In genomic region chr16:52964290-52964689, GRCh38 we compare ENCODE assay signal across 31 cellular contexts.
DNase-seq lines count a peak whose midpoint lies in the region; ATAC-seq, FAIRE-seq and TF ChIP-seq lines count a peak whose summit lies in the region.
"Had no signal": no experiment of that assay in that cellular context is flagged by ENCODE, and none has a peak within 500 bp of the region (broad histone marks: within the 10 kb centered on the region; RNA-seq: fewer than 3 reads in every experiment).

No MANE protein-coding gene starts in this region.

- no peak overlapping the region for H3K14ac ChIP-seq in H9 (ENCODE audit: insufficient read depth, low read length)

- POLR2A ChIA-PET in PC-3 (lab: Charles Lee; ENCODE audit: unreplicated experiment), result no interaction called here

- no peak overlapping the region for H3T11ph ChIP-seq in H9 (ENCODE audit: low read length)

- H3K36me3 ChIP-seq in PC-3 (ENCODE audit: low read depth, low read length) (no peaks in the 10 kb centered on the region), endodermal cell (ENCODE audit: control insufficient read depth, insufficient read depth, low read length) (no peaks in the 10 kb centered on the region), neural progenitor cell (no peaks in the 10 kb centered on the region)
- H3K36me3 ChIP-seq: BE2C, lower lobe of right lung, right lobe of liver, SJCRH30, tibial artery had no signal

- no peak overlapping the region for H4K91ac ChIP-seq in H9 (ENCODE audit: insufficient read length, low read depth, low read length)

- H2BK15ac ChIP-seq in H9 (ENCODE audit: low read depth, low read length), result no peak overlapping the region

- no peaks in the 10 kb centered on the region for H3K79me2 ChIP-seq in PC-3 (ENCODE audit: low read length)
- H3K79me2 ChIP-seq in neural progenitor cell (ENCODE audit: low read depth), result no peaks in the 10 kb centered on the region
- H3K79me2 ChIP-seq in H9 (ENCODE audit: insufficient read depth, low read length), result no peaks in the 10 kb centered on the region

- no peaks in the 10 kb centered on the region for H3K27me3 Mint-ChIP-seq in endodermal cell (ENCODE audit: insufficient read depth)
- no peaks in the 10 kb centered on the region for H3K27me3 Mint-ChIP-seq in neural progenitor cell (ENCODE audit: insufficient read depth, low read depth)
- H3K27me3 Mint-ChIP-seq in H9 (ENCODE audit: low read depth), result no peaks in the 10 kb centered on the region
- H3K27me3 Mint-ChIP-seq: activated B cell treated with CpG ODN at 0.5 μM for 24 hours; dendritic cell treated with granulocyte-macrophage colony-stimulating factor and Interleukin-4, amounts not matched to agents 40 ng/mL and 50 ng/mL, for 4 days had no signal

- no peak overlapping the region for H2AK5ac ChIP-seq in H9 (ENCODE audit: insufficient read length, low read length)

- no peak overlapping the region for H2BK5ac ChIP-seq in H9 (ENCODE audit: insufficient read length, low read length)

- TF ChIP-seq CTCF in PC-3 (conservative IDR thresholded peaks at IDR 0.05; ENCODE audit: low read depth, low read length) (no peak), endodermal cell (conservative IDR thresholded peaks at IDR 0.05) (no peak), neural progenitor cell (IDR thresholded peaks at IDR 0.05) (no peak), H9 (conservative IDR thresholded peaks at IDR 0.05) (no peak)

- H3K9ac ChIP-seq in PC-3 (ENCODE audit: low read length), result no peak overlapping the region
- no peak overlapping the region for H3K9ac ChIP-seq in endodermal cell (ENCODE audit: extremely low read depth, low read length, poor library complexity, severe bottlenecking)
- no peak overlapping the region for H3K9ac ChIP-seq in neural progenitor cell
- H3K9ac ChIP-seq in H9 (ENCODE audit: extremely low read depth, insufficient read length, low read length), result no peak overlapping the region

- no peak overlapping the region for H4K5ac ChIP-seq in H9 (ENCODE audit: insufficient read length, low read depth, low read length)

- FAIRE-seq in RCC 7860 (lab: Jason Lieb, UNC), result no peak
- FAIRE-seq: A549, frontal cortex, GM12892, K562 had no signal

- H4K20me1 ChIP-seq in PC-3 (ENCODE audit: low read length), result no peaks in the 10 kb centered on the region
- H4K20me1 ChIP-seq in neural progenitor cell (ENCODE audit: low read depth), result peaks cover 6% of the 10 kb centered on the region
- no peaks in the 10 kb centered on the region for H4K20me1 ChIP-seq in H9 (ENCODE audit: control insufficient read depth, insufficient read depth, insufficient read length)

- H3K4me1 Mint-ChIP-seq in endodermal cell (peaks cover 22% of the 10 kb centered on the region), neural progenitor cell (peaks cover 50% of the 10 kb centered on the region), H9 (peaks cover 25 to 32% of the 10 kb centered on the region in 2 experiments)
- H3K4me1 Mint-ChIP-seq: activated B cell treated with CpG ODN at 0.5 μM for 24 hours; activated naive CD8-positive, alpha-beta T cell treated with anti-CD3 and anti-CD28 coated beads for 36 hours; nephron progenitor cell had no signal

- no peaks in the 10 kb centered on the region for H3K36me3 Mint-ChIP-seq in endodermal cell (ENCODE audit: low read depth)
- no peaks in the 10 kb centered on the region for H3K36me3 Mint-ChIP-seq in neural progenitor cell
- H3K36me3 Mint-ChIP-seq in H9 (ENCODE audit: insufficient read depth in 1 of 3, low read depth in 3 of 3), result no peaks in the 10 kb centered on the region
- H3K36me3 Mint-ChIP-seq: activated naive CD8-positive, alpha-beta T cell treated with anti-CD3 and anti-CD28 coated beads for 36 hours; CD8-positive, alpha-beta T cell had no signal

- no peak overlapping the region for H2BK12ac ChIP-seq in H9 (ENCODE audit: insufficient read length, low read depth, low read length)

- ATAC-seq in PC-3 (no peak), HG02981 (IDR thresholded peaks at IDR 0.05; ENCODE audit: unreplicated experiment) (no peak)
- ATAC-seq: CD8-positive, alpha-beta T cell; K562; lower lobe of right lung; mucosa of descending colon; right lobe of liver had no signal

- DNase-seq in AG20443 (ENCODE audit: low spot score) (peak; percentile 45), PC-3 (peak; percentile 1), endodermal cell (no peak), neural progenitor cell (ENCODE audit: low spot score) (peak; percentile 89), NCI-H524 (lab: John Stamatoyannopoulos, UW) (no peak), RCC 7860 (ENCODE audit: low spot score) (no peak), H9 (no peak)
- DNase-seq: activated B cell treated with CpG ODN at 0.5 μM for 24 hours; activated CD4-positive, alpha-beta T cell treated with anti-CD3 and anti-CD28 coated beads, Interleukin-2, amount 50 U/mL, for 1 hour; activated gamma-delta T cell; activated naive CD8-positive, alpha-beta T cell treated with anti-CD3 and anti-CD28 coated beads for 36 hours; activated T-cell treated with anti-CD3 and anti-CD28 coated beads, Interleukin-2, amount 50 U/mL, for 1 hour; BE2C; CD8-positive, alpha-beta T cell; central memory CD4-positive, alpha-beta T cell; lower lobe of right lung; mucosa of descending colon; NCI-H1092 treated with DMSO at 0.1 percent for 48 hours; NCI-H1694 treated with DMSO at 0.1 percent for 48 hours; NCI-H446; NCI-H82; nephron progenitor cell; right lobe of liver; SJCRH30; tibial artery had no signal

- CTCF ChIA-PET in PC-3 (lab: Charles Lee), result no interaction called here

- H3K56ac ChIP-seq in H9 (ENCODE audit: insufficient read length, low read depth, low read length), result no peak overlapping the region

- H3K4me2 ChIP-seq in PC-3 (ENCODE audit: low read length) (no peak overlapping the region), neural progenitor cell (peak overlapping the region; percentile 67), H9 (ENCODE audit: insufficient read depth, insufficient read length, low read length) (no peak overlapping the region)
- H3K4me2 ChIP-seq: A549 had no signal

- H3K9me3 ChIP-seq in PC-3 (ENCODE audit: low read length), result no peaks in the 10 kb centered on the region
- no peaks in the 10 kb centered on the region for H3K9me3 ChIP-seq in endodermal cell (ENCODE audit: control insufficient read depth, low read length)
- H3K9me3 ChIP-seq in neural progenitor cell (ENCODE audit: low read depth), result no peaks in the 10 kb centered on the region
- no peaks in the 10 kb centered on the region for H3K9me3 ChIP-seq in H9 (ENCODE audit: control insufficient read depth, low read depth, low read length)
- H3K9me3 ChIP-seq: A549, BE2C, lower lobe of right lung, mucosa of descending colon, right lobe of liver, SJCRH30, tibial artery had no signal

- H3K27ac ChIP-seq in PC-3 (ENCODE audit: low read length) (no peak overlapping the region), endodermal cell (ENCODE audit: low read depth, low read length) (peak overlapping the region; percentile 88), neural progenitor cell (no peak overlapping the region), H9 (ENCODE audit: insufficient read length, low read depth, low read length) (no peak overlapping the region)
- H3K27ac ChIP-seq: A549, lower lobe of right lung, right lobe of liver, SJCRH30, tibial artery had no signal

- no peak overlapping the region for H3K18ac ChIP-seq in H9 (ENCODE audit: insufficient read length, low read depth, low read length)

- no peak overlapping the region for H3K4me3 Mint-ChIP-seq in endodermal cell
- H3K4me3 Mint-ChIP-seq in neural progenitor cell, result peak overlapping the region; percentile 42
- no peak overlapping the region for H3K4me3 Mint-ChIP-seq in H9
- H3K4me3 Mint-ChIP-seq: activated B cell treated with CpG ODN at 0.5 μM for 24 hours; activated naive CD8-positive, alpha-beta T cell treated with anti-CD3 and anti-CD28 coated beads for 36 hours; CD8-positive, alpha-beta T cell; dendritic cell treated with granulocyte-macrophage colony-stimulating factor and Interleukin-4, amounts not matched to agents 40 ng/mL and 50 ng/mL, for 4 days; nephron progenitor cell had no signal

- WGBS in endodermal cell (ENCODE audit: insufficient coverage in 1 of 2, insufficient read length in 1 of 2), 2 experiments, result 40 to 71% methylated on average over 1 to 2 of the region's 2 CpGs
- WGBS in H9 (ENCODE audit: extremely low coverage, insufficient read length, low lambda C conversion rate), result no CpG with 5 or more reads among the region's 2 CpGs

- H3K27ac Mint-ChIP-seq in endodermal cell (no peak overlapping the region), neural progenitor cell (peak overlapping the region; percentile 98), H9 (no peak overlapping the region)
- H3K27ac Mint-ChIP-seq: activated B cell treated with CpG ODN at 0.5 μM for 24 hours; activated naive CD8-positive, alpha-beta T cell treated with anti-CD3 and anti-CD28 coated beads for 36 hours; CD8-positive, alpha-beta T cell; dendritic cell treated with granulocyte-macrophage colony-stimulating factor and Interleukin-4, amounts not matched to agents 40 ng/mL and 50 ng/mL, for 4 days; nephron progenitor cell had no signal

- no peak overlapping the region for H3K23ac ChIP-seq in H9 (ENCODE audit: insufficient read length, low read depth, low read length)

- H3K27me3 ChIP-seq in PC-3 (ENCODE audit: low read length), result no peaks in the 10 kb centered on the region
- no peaks in the 10 kb centered on the region for H3K27me3 ChIP-seq in endodermal cell (ENCODE audit: control insufficient read depth, insufficient read depth, low read length, poor library complexity, severe bottlenecking)
- no peaks in the 10 kb centered on the region for H3K27me3 ChIP-seq in neural progenitor cell
- H3K27me3 ChIP-seq in H9 (ENCODE audit: insufficient read depth, low read length), result no peaks in the 10 kb centered on the region
- H3K27me3 ChIP-seq: right lobe of liver, SJCRH30, tibial artery had no signal

- no peak overlapping the region for H3K4ac ChIP-seq in H9 (ENCODE audit: low read depth, low read length)

- H3K4me1 ChIP-seq in PC-3 (ENCODE audit: insufficient read depth, low read length) (no peaks in the 10 kb centered on the region), endodermal cell (ENCODE audit: control insufficient read depth, insufficient read depth, low read length) (peaks cover 3% of the 10 kb centered on the region), neural progenitor cell (peaks cover 50% of the 10 kb centered on the region), H9 (ENCODE audit: insufficient read depth, low read length) (no peaks in the 10 kb centered on the region; the same call in 1 of the 2 replicates)
- H3K4me1 ChIP-seq: A549, BE2C, lower lobe of right lung, right lobe of liver, SJCRH30, tibial artery had no signal

- H3F3A ChIP-seq in PC-3 (ENCODE audit: low read length, unreplicated experiment) (no peaks in the 10 kb centered on the region), neural progenitor cell (ENCODE audit: low read depth) (peaks cover 37% of the 10 kb centered on the region)

- H3K79me1 ChIP-seq in H9 (ENCODE audit: insufficient read depth, low read depth, low read length, poor library complexity, severe bottlenecking), result no peaks in the 10 kb centered on the region

- BruUV-seq in PC-3 (replicated peaks; lab: Mats Ljungman, UMichigan), result no TSS peak

- H3K4me3 ChIP-seq in PC-3 (ENCODE audit: low read length) (no peak overlapping the region), endodermal cell (ENCODE audit: low read length) (no peak overlapping the region), neural progenitor cell (no peak overlapping the region)
- H3K4me3 ChIP-seq: A549, K562, lower lobe of right lung, mucosa of descending colon, right lobe of liver, SJCRH30, tibial artery had no signal

- H2AFZ ChIP-seq in PC-3 (ENCODE audit: low read length) (no peak overlapping the region), neural progenitor cell (replicated peaks) (no peak overlapping the region), H9 (ENCODE audit: low read length) (no peak overlapping the region)

- H3K9me2 ChIP-seq in PC-3 (replicated peaks; ENCODE audit: low read length), result no peaks in the 10 kb centered on the region

- H3K9me3 Mint-ChIP-seq in endodermal cell (no peaks in the 10 kb centered on the region), neural progenitor cell (peaks cover 8% of the 10 kb centered on the region), H9 (no peaks in the 10 kb centered on the region; a peak in 1 of 5 replicates)
- H3K9me3 Mint-ChIP-seq: activated B cell treated with CpG ODN at 0.5 μM for 24 hours; activated naive CD8-positive, alpha-beta T cell treated with anti-CD3 and anti-CD28 coated beads for 36 hours; CD8-positive, alpha-beta T cell; nephron progenitor cell had no signal

- H2BK120ac ChIP-seq in H9 (ENCODE audit: low read depth, low read length, poor library complexity, severe bottlenecking), result no peak overlapping the region

- no peaks in the 10 kb centered on the region for H3K23me2 ChIP-seq in H9 (ENCODE audit: insufficient read length, low read depth, low read length, poor library complexity, severe bottlenecking)

- no peak overlapping the region for H2BK20ac ChIP-seq in H9 (ENCODE audit: low read depth, low read length, poor library complexity, severe bottlenecking)

- intact Hi-C loops in PC-3 (cut with micrococcal nuclease), result no loop called here

- H4K8ac ChIP-seq in H9 (replicated peaks; ENCODE audit: insufficient read length, low read depth, low read length), result no peak overlapping the region

Comparison
In these comparisons a context has a peak if more than half of its experiments do, and no peak if none do; other contexts are left out.
1. DNase-seq: peak in AG20443 (single experiment), PC-3 (single experiment) and neural progenitor cell (single experiment); none in endodermal cell (single experiment), NCI-H524 (0 of 2), RCC 7860 (single experiment) and H9 (single experiment).